Comparison of ENCODE assay signal across 8 cellular contexts in genomic region chr12:130838284-130838950, GRCh38. TPM values are rescaled to one million over a fixed set of nuclear protein-coding genes. Genes with fewer than 3 reads are reported as not detected.
DNase-seq lines count a peak whose midpoint lies in the region; ATAC-seq and TF ChIP-seq lines count a peak whose summit lies in the region.

No MANE protein-coding gene starts in this region.

- H3K4me1 ChIP-seq in tibial artery: peaks cover 0 to 16% (median 4%) of the 10 kb centered on the region in 4 donors

- intact Hi-C loops in tibial artery (cut with DNase I; ENCODE audit: low total_unique reads): no loop called here

- H3K4me1 Mint-ChIP-seq in T-helper 1 cell treated with Interleukin-12 subunit alpha and Interleukin-12 subunit beta and Interleukin-4 antibody, amounts not matched to agents 30 μg/mL and 1 μg/mL, for 36 hours (ENCODE audit: low read depth): peaks cover 22% of the 10 kb centered on the region

- no peak for DNase-seq in HL-60 (ENCODE audit: low read depth in 1 of 2, low spot score in 1 of 2)
- DNase-seq in dermis blood vessel endothelial cell: peak; percentile 36
- peak; percentile 35 to 36 for DNase-seq in lung microvascular endothelial cell (ENCODE audit: low read depth in 2 of 2)
- no peak for DNase-seq in tibial artery
- no peak for DNase-seq in effector CD8-positive, alpha-beta T cell (lab: John Stamatoyannopoulos, UW)

- peak overlapping the region; percentile 70 for H3K4me3 Mint-ChIP-seq in T-helper 1 cell treated with Interleukin-12 subunit alpha and Interleukin-12 subunit beta and Interleukin-4 antibody, amounts not matched to agents 30 μg/mL and 1 μg/mL, for 36 hours

- no peaks in the 10 kb centered on the region for H3K36me3 ChIP-seq in tibial artery

- H3K27ac ChIP-seq in C4-2B (peak overlapping the region; percentile 63), HL-60 (replicated peaks) (no peak overlapping the region), tibial artery (peak overlapping the region; percentile 83 to 85)

- TF ChIP-seq CTCF in C4-2B (conservative IDR thresholded peaks at IDR 0.05) (no peak), HL-60 (IDR thresholded peaks at IDR 0.05; ENCODE audit: insufficient read depth, low read length) (no peak), tibial artery (IDR thresholded peaks at IDR 0.05) (no peak)

- no peaks in the 10 kb centered on the region for H3K36me3 Mint-ChIP-seq in T-helper 1 cell treated with Interleukin-12 subunit alpha and Interleukin-12 subunit beta and Interleukin-4 antibody, amounts not matched to agents 30 μg/mL and 1 μg/mL, for 36 hours (ENCODE audit: low read depth)

- H3K4me3 ChIP-seq in HL-60 (replicated peaks; ENCODE audit: insufficient read depth, low read length) (peak overlapping the region; percentile 62), tibial artery (peak overlapping the region; percentile 96 to 100)

- no peaks in the 10 kb centered on the region for H3K9me3 ChIP-seq in tibial artery

- ATAC-seq in GM19438 (IDR thresholded peaks at IDR 0.05; ENCODE audit: low read depth, unreplicated experiment): peak; percentile 27

- H3K9me3 Mint-ChIP-seq in T-helper 1 cell treated with Interleukin-12 subunit alpha and Interleukin-12 subunit beta and Interleukin-4 antibody, amounts not matched to agents 30 μg/mL and 1 μg/mL, for 36 hours: no peaks in the 10 kb centered on the region

- no peaks in the 10 kb centered on the region for H3K27me3 ChIP-seq in HL-60 (ENCODE audit: insufficient read depth, poor library complexity, severe bottlenecking)
- H3K27me3 ChIP-seq in tibial artery: no peaks in the 10 kb centered on the region

- H3K27me3 Mint-ChIP-seq in T-helper 1 cell treated with Interleukin-12 subunit alpha and Interleukin-12 subunit beta and Interleukin-4 antibody, amounts not matched to agents 30 μg/mL and 1 μg/mL, for 36 hours (ENCODE audit: low read depth): no peaks in the 10 kb centered on the region

- peak overlapping the region; percentile 8 for H3K27ac Mint-ChIP-seq in T-helper 1 cell treated with Interleukin-12 subunit alpha and Interleukin-12 subunit beta and Interleukin-4 antibody, amounts not matched to agents 30 μg/mL and 1 μg/mL, for 36 hours

RNA-seq across cellular contexts. Expression of gene STX2, which starts 0.6 kb away (rescaled TPM):
- total RNA-seq in dermis blood vessel endothelial cell (31.1 and 34.7 TPM in 2 replicates), lung microvascular endothelial cell (16.8 and 23.8 TPM in 2 replicates)

RNA-seq across cellular contexts. Expression of gene RAN, which starts 33.4 kb away (rescaled TPM):
- total RNA-seq in dermis blood vessel endothelial cell (653 and 1,243 TPM in 2 replicates), lung microvascular endothelial cell (296 and 515 TPM in 2 replicates)

Comparison
In these comparisons a context has a peak if more than half of its experiments do, and no peak if none do; other contexts are left out.
1. DNase-seq: peak in dermis blood vessel endothelial cell (single experiment) and lung microvascular endothelial cell (2 of 2); none in HL-60 (0 of 2), tibial artery (0 of 2) and effector CD8-positive, alpha-beta T cell (single experiment).